In genomic region chr15:39135989-39136388, GRCh38 we compare ENCODE assay signal across 1 cellular context.
TF ChIP-seq lines count a peak whose summit lies in the region.

No MANE protein-coding gene starts in this region.

TF ChIP-seq in GM23338, 12 proteins besides CTCF, POLR2A, EP300 and RAD21 (continued from another document):
- TF ChIP-seq REST (IDR thresholded peaks at IDR 0.05; ENCODE audit: unreplicated experiment) (no peak), EZH2 (IDR thresholded peaks at IDR 0.05; ENCODE audit: low read depth, unreplicated experiment) (no peak), ETS1 (IDR thresholded peaks at IDR 0.05) (no peak), ZNF331 (CRISPR knock-in tag; IDR thresholded peaks at IDR 0.05; ENCODE audit: low read depth) (no peak), CREB1 (CRISPR knock-in tag; IDR thresholded peaks at IDR 0.05; ENCODE audit: low read depth) (no peak)
